20 cellular contexts compared by ENCODE assay signal in the genomic region with DNA sequence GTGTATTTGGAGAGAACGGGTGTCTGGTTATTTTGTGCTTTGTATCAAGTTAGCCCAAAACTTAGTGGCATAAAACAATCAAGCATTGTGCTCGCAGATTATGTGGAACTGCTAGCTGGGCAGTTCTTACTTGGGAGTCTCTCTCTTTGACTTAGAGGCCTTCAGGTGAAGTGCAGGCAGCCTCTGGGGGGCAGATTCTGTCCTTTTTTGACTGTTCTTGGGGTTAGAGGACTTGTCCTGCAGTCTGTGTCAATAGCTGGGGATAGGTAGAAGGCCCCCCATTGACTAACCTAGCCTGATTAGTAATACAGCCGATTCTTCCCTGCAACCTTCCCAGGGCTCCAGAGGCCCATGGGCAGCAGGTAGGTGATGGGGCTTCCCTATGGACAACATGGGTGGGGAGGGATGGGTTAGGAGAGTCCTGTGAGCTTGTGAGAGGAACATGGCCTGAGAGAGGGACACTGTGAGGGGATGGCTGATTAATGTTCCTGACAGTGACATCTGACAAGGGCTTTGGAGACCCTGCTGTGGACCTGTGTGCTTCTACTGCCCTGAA. TPM values are rescaled to one million over a fixed set of nuclear protein-coding genes. Genes with fewer than 3 reads are reported as not detected.
DNase-seq lines count a peak whose midpoint lies in the region; ATAC-seq and TF ChIP-seq lines count a peak whose summit lies in the region.
"Had no signal": no experiment of that assay in that cellular context is flagged by ENCODE, and none has a peak within 500 bp of the region (broad histone marks: within the 10 kb centered on the region; RNA-seq: fewer than 3 reads in every experiment).

No MANE protein-coding gene starts in this region.

- no peak overlapping the region for H2BK12ac ChIP-seq in H9 (ENCODE audit: insufficient read length, low read depth, low read length)

- 0 out of 2 replicates have a peak, but pooled peaks have one; percentile 9 for TF ChIP-seq CTCF in A673 (conservative IDR thresholded peaks at IDR 0.05; ENCODE audit: low read depth, low read length)
- peak; percentile 38; the same call in 2 of the 3 replicates for TF ChIP-seq CTCF in H9 (conservative IDR thresholded peaks at IDR 0.05)
- no peak for TF ChIP-seq CTCF in stomach (IDR thresholded peaks at IDR 0.05)

- H2BK5ac ChIP-seq in H9 (ENCODE audit: insufficient read length, low read length), result no peak overlapping the region
- no peak overlapping the region for H2BK5ac ChIP-seq in mesendoderm (ENCODE audit: low read length)

- H3K9me3 ChIP-seq in A673 (ENCODE audit: low read depth, low read length, poor library complexity, severe bottlenecking) (no peaks in the 10 kb centered on the region), H9 (ENCODE audit: control insufficient read depth, low read depth, low read length) (no peaks in the 10 kb centered on the region), stomach (peaks cover 0 to 12% (median 0%) of the 10 kb centered on the region in 4 donors)
- H3K9me3 ChIP-seq: BLaER1 had no signal

- CTCF ChIA-PET in A673 (lab: Charles Lee), result no interaction called here

- no peak for ATAC-seq in HG03108 (IDR thresholded peaks at IDR 0.05; ENCODE audit: unreplicated experiment)
- no peak for ATAC-seq in HG03457 (IDR thresholded peaks at IDR 0.05; ENCODE audit: unreplicated experiment)
- ATAC-seq: Right ventricle myocardium inferior had no signal

- peaks cover 3% of the 10 kb centered on the region for H3K27me3 Mint-ChIP-seq in H9 (ENCODE audit: low read depth)

- H3K23ac ChIP-seq in H9 (ENCODE audit: insufficient read length, low read depth, low read length) (no peak overlapping the region), mesendoderm (ENCODE audit: low read length) (no peak overlapping the region)

- H3K27ac ChIP-seq in A673 (ENCODE audit: low read depth, low read length, poor library complexity, severe bottlenecking), result no peak overlapping the region
- no peak overlapping the region for H3K27ac ChIP-seq in H9 (ENCODE audit: insufficient read length, low read depth, low read length)
- H3K27ac ChIP-seq in mesendoderm (ENCODE audit: low read depth, low read length), result no peak overlapping the region
- no peak overlapping the region for H3K27ac ChIP-seq in stomach
- H3K27ac ChIP-seq: BLaER1, HL-60 had no signal

- intact Hi-C loops in A673 (cut with micrococcal nuclease; ENCODE audit: unreplicated experiment) (no loop called here), stomach (cut with DNase I; ENCODE audit: low total_unique reads) (no loop called here)

- H2BK15ac ChIP-seq in H9 (ENCODE audit: low read depth, low read length) (no peak overlapping the region), mesendoderm (replicated peaks; ENCODE audit: low read depth) (no peak overlapping the region)

- H3K36me3 ChIP-seq in A673 (ENCODE audit: insufficient read depth, low read length, poor library complexity, severe bottlenecking), result no peaks in the 10 kb centered on the region
- no peaks in the 10 kb centered on the region for H3K36me3 ChIP-seq in mesendoderm (ENCODE audit: control insufficient read depth, insufficient read depth, low read length)
- no peaks in the 10 kb centered on the region for H3K36me3 ChIP-seq in stomach
- H3K36me3 ChIP-seq: BLaER1 had no signal

- H3K9ac ChIP-seq in H9 (ENCODE audit: extremely low read depth, insufficient read length, low read length), result no peak overlapping the region
- no peak overlapping the region for H3K9ac ChIP-seq in mesendoderm (ENCODE audit: low read length)
- H3K9ac ChIP-seq: BLaER1 had no signal

- no peak overlapping the region for H2AFZ ChIP-seq in H9 (ENCODE audit: low read length)

- no peak overlapping the region for H2BK120ac ChIP-seq in H9 (ENCODE audit: low read depth, low read length, poor library complexity, severe bottlenecking)
- no peak overlapping the region for H2BK120ac ChIP-seq in mesendoderm (ENCODE audit: low read depth, low read length)

- no peak overlapping the region for H3T11ph ChIP-seq in H9 (ENCODE audit: low read length)

- TF ChIP-seq EP300 in stomach (IDR thresholded peaks at IDR 0.05), result no peak

- H4K5ac ChIP-seq in H9 (ENCODE audit: insufficient read length, low read depth, low read length) (no peak overlapping the region), mesendoderm (ENCODE audit: low read length) (no peak overlapping the region)

- H3K4me3 ChIP-seq in A673 (ENCODE audit: low read depth, low read length, poor library complexity, severe bottlenecking) (no peak overlapping the region), mesendoderm (ENCODE audit: low read length) (no peak overlapping the region), stomach (no peak overlapping the region)
- H3K4me3 ChIP-seq: BLaER1 had no signal

- no peaks in the 10 kb centered on the region; a peak in 1 of 7 replicates for H3K36me3 Mint-ChIP-seq in H9 (ENCODE audit: insufficient read depth in 1 of 3, low read depth in 3 of 3)
- H3K36me3 Mint-ChIP-seq: CD4-positive, alpha-beta memory T cell had no signal

- DNase-seq in A673 (ENCODE audit: low spot score) (no peak), H9 (no peak), OCI-M1 (lab: John Stamatoyannopoulos, UW) (peak; percentile 22), mesendoderm (peak; percentile 27), medulla oblongata (ENCODE audit: extremely low spot score) (no peak), stomach (no peak)
- DNase-seq: CD4-positive, alpha-beta memory T cell; DMS153; GDM1; GOT3; MV-4-11; NCI-H1417; NCI-H187 treated with DMSO at 0.1 percent for 48 hours; NCI-H345; NCI-H526 had no signal

- POLR2A ChIA-PET in A673 (lab: Charles Lee; ENCODE audit: low non-redundant PET), result no interaction called here

- H3K79me2 ChIP-seq in H9 (ENCODE audit: insufficient read depth, low read length), result no peaks in the 10 kb centered on the region
- no peaks in the 10 kb centered on the region for H3K79me2 ChIP-seq in mesendoderm (ENCODE audit: control insufficient read depth, insufficient read depth, low read length)

- TF ChIP-seq POLR2A in stomach (IDR thresholded peaks at IDR 0.05), result no peak

- no peak overlapping the region for H4K91ac ChIP-seq in H9 (ENCODE audit: insufficient read length, low read depth, low read length)

- H3K4me3 Mint-ChIP-seq in H9, result no peak overlapping the region
- H3K4me3 Mint-ChIP-seq: CD4-positive, alpha-beta memory T cell had no signal

- H2AK5ac ChIP-seq in H9 (ENCODE audit: insufficient read length, low read length) (no peak overlapping the region), mesendoderm (ENCODE audit: low read length) (no peak overlapping the region)

- BruUV-seq in A673 (replicated peaks; lab: Mats Ljungman, UMichigan), result no TSS peak

- no peak overlapping the region for H3K14ac ChIP-seq in H9 (ENCODE audit: insufficient read depth, low read length)

- H3K4ac ChIP-seq in H9 (ENCODE audit: low read depth, low read length) (no peak overlapping the region), mesendoderm (ENCODE audit: low read depth, low read length) (no peak overlapping the region)

- H3K27me3 ChIP-seq in A673 (replicated peaks; ENCODE audit: insufficient read depth, low read depth, low read length, poor library complexity) (no peaks in the 10 kb centered on the region), H9 (ENCODE audit: insufficient read depth, low read length) (no peaks in the 10 kb centered on the region), mesendoderm (ENCODE audit: insufficient read depth, low read length, poor library complexity) (no peaks in the 10 kb centered on the region), stomach (no peaks in the 10 kb centered on the region)
- H3K27me3 ChIP-seq: BLaER1 had no signal

- H3K4me1 Mint-ChIP-seq in H9, result peaks cover 2 to 5% of the 10 kb centered on the region in 2 experiments; a peak in 2 of 4 replicates
- H3K4me1 Mint-ChIP-seq: CD4-positive, alpha-beta memory T cell had no signal

- no CpG with 5 or more reads among the region's 3 CpGs for WGBS in H9 (ENCODE audit: extremely low coverage, insufficient read length, low lambda C conversion rate)
- no CpG with 5 or more reads among the region's 3 CpGs for WGBS in mesendoderm (ENCODE audit: extremely low coverage, insufficient coverage, low lambda C conversion rate)
- WGBS in stomach, 5 donors, result 56 to 81% (median 63%) methylated on average over 3 of the region's 3 CpGs

- no peak overlapping the region for H2BK20ac ChIP-seq in H9 (ENCODE audit: low read depth, low read length, poor library complexity, severe bottlenecking)

- H3K79me1 ChIP-seq in H9 (ENCODE audit: insufficient read depth, low read depth, low read length, poor library complexity, severe bottlenecking) (no peaks in the 10 kb centered on the region), mesendoderm (ENCODE audit: low read length) (no peaks in the 10 kb centered on the region)

- H4K20me1 ChIP-seq in H9 (ENCODE audit: control insufficient read depth, insufficient read depth, insufficient read length), result no peaks in the 10 kb centered on the region
- H4K20me1 ChIP-seq: BLaER1 had no signal

- H3K18ac ChIP-seq in H9 (ENCODE audit: insufficient read length, low read depth, low read length) (no peak overlapping the region), mesendoderm (ENCODE audit: low read length) (no peak overlapping the region)

- H3K56ac ChIP-seq in H9 (ENCODE audit: insufficient read length, low read depth, low read length), result no peak overlapping the region
- H3K56ac ChIP-seq in mesendoderm (ENCODE audit: low read length), result no peak overlapping the region

- 0 out of 7 replicates have a peak overlapping the region, but pooled peaks of 1 of the 3 experiments have one; percentile 40 for H3K27ac Mint-ChIP-seq in H9
- H3K27ac Mint-ChIP-seq: CD4-positive, alpha-beta memory T cell had no signal

- H3K23me2 ChIP-seq in H9 (ENCODE audit: insufficient read length, low read depth, low read length, poor library complexity, severe bottlenecking), result no peaks in the 10 kb centered on the region

- no peaks in the 10 kb centered on the region; a peak in 1 of 5 replicates for H3K9me3 Mint-ChIP-seq in H9
- H3K9me3 Mint-ChIP-seq: CD4-positive, alpha-beta memory T cell had no signal

- H3K4me2 ChIP-seq in H9 (ENCODE audit: insufficient read depth, insufficient read length, low read length) (no peak overlapping the region), mesendoderm (ENCODE audit: low read length) (no peak overlapping the region)
- H3K4me2 ChIP-seq: BLaER1 had no signal

- no peaks in the 10 kb centered on the region for H3K4me1 ChIP-seq in A673 (ENCODE audit: insufficient read depth, low read length, poor library complexity, severe bottlenecking)
- H3K4me1 ChIP-seq in H9 (ENCODE audit: insufficient read depth, low read length), result no peaks in the 10 kb centered on the region
- no peaks in the 10 kb centered on the region for H3K4me1 ChIP-seq in mesendoderm (ENCODE audit: control insufficient read depth, low read depth, low read length)
- no peaks in the 10 kb centered on the region for H3K4me1 ChIP-seq in stomach
- H3K4me1 ChIP-seq: BLaER1 had no signal

- H4K8ac ChIP-seq in H9 (replicated peaks; ENCODE audit: insufficient read length, low read depth, low read length) (no peak overlapping the region), mesendoderm (ENCODE audit: low read depth, low read length) (no peak overlapping the region)

RNA-seq across cellular contexts. Expression of gene ACOT11, which starts 37.2 kb away (rescaled TPM):
- 5.5 and 5.6 TPM in 2 replicates for total RNA-seq in A673 (2021)
- total RNA-seq in H9 (2021), result 3.6 and 4.0 TPM in 2 replicates
- 3.4 TPM for polyA plus RNA-seq in mesendoderm (2013, experiment 1 of 2)
- polyA plus RNA-seq in mesendoderm (2013, experiment 2 of 2), result 3.5 TPM
- 10 to 100 TPM; 13.9 to 87.0 (median 39.1) TPM for total RNA-seq in stomach
- polyA plus RNA-seq in stomach, result 10 to 100 TPM in 1 of 3 donors, 1 to 10 TPM in 2; 5.5 to 14.7 (median 6.0) TPM
- polyA plus RNA-seq: CD4-positive, alpha-beta memory T cell had no signal

Comparison
In these comparisons a context has a peak if more than half of its experiments do, and no peak if none do; other contexts are left out.
1. DNase-seq: peak in OCI-M1 (single experiment) and mesendoderm (single experiment); none in A673 (single experiment), H9 (single experiment), medulla oblongata (single experiment) and stomach (single experiment).
2. CTCF ChIP-seq: peak in A673 (single experiment) and H9 (single experiment); none in stomach (0 of 7).